ENCODE assay signal across 12 cellular contexts in genomic region chr4:3485011-3485881, GRCh38. TPM values are rescaled to one million over a fixed set of nuclear protein-coding genes. Genes with fewer than 3 reads are reported as not detected.
A peak's percentile ranks its signal among the peaks of the same experiment; 100 is the strongest.
DNase-seq lines count a peak whose midpoint lies in the region; ATAC-seq and TF ChIP-seq lines count a peak whose summit lies in the region.
"Had no signal": no experiment of that assay in that cellular context is flagged by ENCODE, and none has a peak within 500 bp of the region (broad histone marks: within the 10 kb centered on the region; RNA-seq: fewer than 3 reads in every experiment).

No MANE protein-coding gene starts in this region.

- no peaks in the 10 kb centered on the region for H3F3A ChIP-seq in PC-3 (ENCODE audit: low read length, unreplicated experiment)

- intact Hi-C loops in PC-3 (cut with micrococcal nuclease) (no loop called here), right cardiac atrium (cut with DNase I) (no loop called here), spleen (cut with DNase I; ENCODE audit: low total_unique reads) (no loop called here), uterus (cut with DNase I; ENCODE audit: low total_unique reads) (no loop called here)

- BruUV-seq in PC-3 (replicated peaks; lab: Mats Ljungman, UMichigan), result TSS peak; percentile 48

- H4K20me1 ChIP-seq in PC-3 (ENCODE audit: low read length), result no peaks in the 10 kb centered on the region

- H3K4me3 ChIP-seq in PC-3 (ENCODE audit: low read length) (peak overlapping the region; percentile 65), right cardiac atrium (ENCODE audit: low read length) (no peak overlapping the region), spleen (peak overlapping the region in 7 of 8 donors; percentile 5 to 61 (median 15)), WERI-Rb-1 (ENCODE audit: low read depth, low read length) (no peak overlapping the region), uterus (no peak overlapping the region)
- H3K4me3 ChIP-seq: gastroesophageal sphincter had no signal

- H3K4me2 ChIP-seq in PC-3 (ENCODE audit: low read length), result peak overlapping the region; percentile 86

- POLR2A ChIA-PET in PC-3 (lab: Charles Lee; ENCODE audit: unreplicated experiment), result no interaction called here

- no peaks in the 10 kb centered on the region for H3K36me3 ChIP-seq in PC-3 (ENCODE audit: low read depth, low read length)
- H3K36me3 ChIP-seq in spleen, result no peaks in the 10 kb centered on the region
- H3K36me3 ChIP-seq in WERI-Rb-1, result no peaks in the 10 kb centered on the region
- no peaks in the 10 kb centered on the region for H3K36me3 ChIP-seq in uterus
- H3K36me3 ChIP-seq: gastroesophageal sphincter had no signal

- H2AFZ ChIP-seq in PC-3 (ENCODE audit: low read length), result peak overlapping the region; percentile 61

- ATAC-seq in PC-3, result peak; percentile 21
- no peak for ATAC-seq in right cardiac atrium
- ATAC-seq: gastroesophageal sphincter had no signal

- CTCF ChIA-PET in PC-3 (lab: Charles Lee), result no interaction called here

- TF ChIP-seq POLR2A in spleen (IDR thresholded peaks at IDR 0.05) (no peak), uterus (IDR thresholded peaks at IDR 0.05) (no peak)

- peak overlapping the region; percentile 25 for H3K9ac ChIP-seq in PC-3 (ENCODE audit: low read length)

- H3K9me2 ChIP-seq in PC-3 (replicated peaks; ENCODE audit: low read length), result no peaks in the 10 kb centered on the region

- peak overlapping the region; percentile 41; the same call in 1 of the 2 replicates for H3K27ac ChIP-seq in PC-3 (ENCODE audit: low read length)
- H3K27ac ChIP-seq in right cardiac atrium (ENCODE audit: low read length), result peak overlapping the region; percentile 16
- H3K27ac ChIP-seq in spleen, result peak overlapping the region in 5 of 8 donors; percentile 20 to 80 (median 61)
- no peak overlapping the region for H3K27ac ChIP-seq in WERI-Rb-1
- no peak overlapping the region for H3K27ac ChIP-seq in uterus
- H3K27ac ChIP-seq: gastroesophageal sphincter had no signal

- WGBS in right cardiac atrium, result 40% methylated on average over 38 of the region's 38 CpGs
- 17 to 47% (median 19%) methylated on average over 16 to 38 of the region's 38 CpGs for WGBS in spleen, 5 donors

- peaks cover 23% of the 10 kb centered on the region for H3K4me1 ChIP-seq in PC-3 (ENCODE audit: insufficient read depth, low read length)
- H3K4me1 ChIP-seq in right cardiac atrium (ENCODE audit: control insufficient read depth, insufficient read depth, low read length), result peaks cover 5% of the 10 kb centered on the region
- H3K4me1 ChIP-seq in spleen, result peaks cover 0 to 67% (median 40%) of the 10 kb centered on the region in 6 donors
- no peaks in the 10 kb centered on the region for H3K4me1 ChIP-seq in uterus

- H3K9me3 ChIP-seq in PC-3 (ENCODE audit: low read length) (no peaks in the 10 kb centered on the region), right cardiac atrium (ENCODE audit: control insufficient read depth, low read length) (no peaks in the 10 kb centered on the region), spleen (no peaks in the 10 kb centered on the region), WERI-Rb-1 (ENCODE audit: severe bottlenecking) (no peaks in the 10 kb centered on the region), uterus (no peaks in the 10 kb centered on the region)
- H3K9me3 ChIP-seq: gastroesophageal sphincter had no signal

- H3K79me2 ChIP-seq in PC-3 (ENCODE audit: low read length), result no peaks in the 10 kb centered on the region

- no peak for TF ChIP-seq CTCF in PC-3 (conservative IDR thresholded peaks at IDR 0.05; ENCODE audit: low read depth, low read length)
- TF ChIP-seq CTCF in spleen (IDR thresholded peaks at IDR 0.05 in 8 of 11, conservative IDR thresholded peaks at IDR 0.05 in 3 of 11), result no peak
- no peak for TF ChIP-seq CTCF in WERI-Rb-1 (IDR thresholded peaks at IDR 0.05; ENCODE audit: low read depth, low read length)
- no peak for TF ChIP-seq CTCF in uterus (IDR thresholded peaks at IDR 0.05)

- H3K27me3 ChIP-seq in PC-3 (ENCODE audit: low read length) (no peaks in the 10 kb centered on the region), right cardiac atrium (ENCODE audit: control insufficient read depth, insufficient read depth) (no peaks in the 10 kb centered on the region), spleen (replicated peaks in 1 of 7) (peaks cover 0 to 88% (median 27%) of the 10 kb centered on the region in 7 donors), WERI-Rb-1 (ENCODE audit: insufficient read depth, low read depth, severe bottlenecking) (no peaks in the 10 kb centered on the region), uterus (no peaks in the 10 kb centered on the region)

- DNase-seq in NCI-H1417 (lab: John Stamatoyannopoulos, UW) (peak in 2 of 3 experiments; percentile 32 to 52), NCI-H1417 treated with DMSO at 0.1 percent for 48 hours (lab: John Stamatoyannopoulos, UW) (no peak), PC-3 (peak; percentile 31), right cardiac atrium (peak in 2 of 3 donors; percentile 53 to 62), spleen (peak; percentile 92), WERI-Rb-1 (no peak), uterus (no peak), GOT3 (lab: John Stamatoyannopoulos, UW) (no peak)
- DNase-seq: 8988T; caudate nucleus; stimulated activated CD4-positive, alpha-beta T cell treated with anti-CD3 and anti-CD28 coated beads, Interleukin-4, amount 100 ng/mL, for 1 hour had no signal

RNA-seq across cellular contexts. Expression of gene DOK7, which starts 22.1 kb away (rescaled TPM):
- 2.5 and 4.9 TPM in 2 replicates for total RNA-seq in PC-3 (2014; rRNA removed)
- total RNA-seq in right cardiac atrium, result 10 to 100 TPM; 28.9 to 40.0 (median 34.5) TPM
- polyA plus RNA-seq in right cardiac atrium, result 36.3 TPM
- 1 to 10 TPM in 6 of 7 donors, under 1 TPM in 1; 0.69 to 7.1 (median 1.6) TPM for total RNA-seq in spleen
- polyA plus RNA-seq in spleen, result 10 to 100 TPM in 1 of 3 donors, 1 to 10 TPM in 2; 1.7 to 13.5 (median 8.7) TPM
- 1 to 10 TPM in 1 of 4 donors, under 1 TPM in 2, not detected in 1; 0.26 to 3.9 (median 0.85) TPM for total RNA-seq in uterus

RNA-seq across cellular contexts. Expression of gene HGFAC, which starts 43.5 kb away (rescaled TPM):
- total RNA-seq in PC-3 (2014; rRNA removed), result 0.04 and 0.58 TPM in 2 replicates
- total RNA-seq in right cardiac atrium, result under 1 TPM in 3 of 4 donors, not detected in 1; 0.31 to 0.62 (median 0.31) TPM
- polyA plus RNA-seq in right cardiac atrium, result 0.14 TPM
- under 1 TPM in 2 of 7 donors, not detected in 5; 0.32 to 0.47 TPM for total RNA-seq in spleen
- polyA plus RNA-seq in spleen, result under 1 TPM; 0.11 to 0.35 (median 0.22) TPM
- 1 to 10 TPM in 1 of 4 donors, under 1 TPM in 1, not detected in 2; 0.28 to 3.1 TPM for total RNA-seq in uterus

RNA-seq across cellular contexts. Expression of gene LRPAP1, which starts 47.0 kb away (rescaled TPM):
- total RNA-seq in PC-3 (2014; rRNA removed) (133 and 148 TPM in 2 replicates), right cardiac atrium (100 to 1,000 TPM; 297 to 325 (median 309) TPM), spleen (100 to 1,000 TPM in 6 of 7 donors, 10 to 100 TPM in 1; 89.0 to 131 (median 116) TPM), uterus (100 to 1,000 TPM in 3 of 4 donors, 1 to 10 TPM in 1; 8.8 to 260 (median 164) TPM)
- polyA plus RNA-seq in right cardiac atrium (207 TPM), spleen (10 to 100 TPM; 28.1 to 47.4 (median 37.5) TPM)

Comparison
In these comparisons a context has a peak if more than half of its experiments do, and no peak if none do; other contexts are left out.
1. DNase-seq: peak in NCI-H1417 (2 of 3), PC-3 (single experiment), right cardiac atrium (2 of 3) and spleen (single experiment); none in NCI-H1417 treated with DMSO at 0.1 percent for 48 hours (single experiment), WERI-Rb-1 (single experiment), uterus (0 of 2) and GOT3 (single experiment).
2. H3K27ac ChIP-seq: peak in PC-3 (single experiment), right cardiac atrium (single experiment) and spleen (5 of 8); none in WERI-Rb-1 (single experiment) and uterus (0 of 2).
3. H3K4me3 ChIP-seq: peak in PC-3 (single experiment) and spleen (7 of 8); none in right cardiac atrium (single experiment), WERI-Rb-1 (single experiment) and uterus (0 of 2).